ENCODE assay signal across 9 cellular contexts in genomic region chr7:39609084-39609461, GRCh38. TPM values are rescaled to one million over a fixed set of nuclear protein-coding genes. Genes with fewer than 3 reads are reported as not detected.
A peak's percentile ranks its signal among the peaks of the same experiment; 100 is the strongest.
DNase-seq lines count a peak whose midpoint lies in the region; ATAC-seq and TF ChIP-seq lines count a peak whose summit lies in the region.
"Had no signal": no experiment of that assay in that cellular context is flagged by ENCODE, and none has a peak within 500 bp of the region (broad histone marks: within the 10 kb centered on the region; RNA-seq: fewer than 3 reads in every experiment).

No MANE protein-coding gene starts in this region.

- ATAC-seq in natural killer cell treated with Interleukin-12 subunit alpha and Interleukin-12 subunit beta and Interleukin-15 and Interleukin-18, amount 100 ng/mL, for 72 hours = no peak
- no peak for ATAC-seq in GM19455 (IDR thresholded peaks at IDR 0.05; ENCODE audit: unreplicated experiment)

- H3K9me3 ChIP-seq in BE2C = no peaks in the 10 kb centered on the region

- peaks cover 29 to 50% of the 10 kb centered on the region in 2 donors for H3K27me3 Mint-ChIP-seq in natural killer cell treated with Interleukin-12 subunit alpha and Interleukin-12 subunit beta and Interleukin-15 and Interleukin-18, amount 100 ng/mL, for 72 hours

- H3K27me3 ChIP-seq in BE2C = no peaks in the 10 kb centered on the region

- H3K4me3 ChIP-seq in BE2C (ENCODE audit: low read depth, low read length) = peak overlapping the region; percentile 57

- no peaks in the 10 kb centered on the region for H3K9me3 Mint-ChIP-seq in natural killer cell treated with Interleukin-12 subunit alpha and Interleukin-12 subunit beta and Interleukin-15 and Interleukin-18, amount 100 ng/mL, for 72 hours

- peak overlapping the region in 1 of 2 donors; percentile 10 for H3K27ac Mint-ChIP-seq in natural killer cell treated with Interleukin-12 subunit alpha and Interleukin-12 subunit beta and Interleukin-15 and Interleukin-18, amount 100 ng/mL, for 72 hours

- DNase-seq in BE2C (peak; percentile 30), LHCN-M2 (ENCODE audit: low read depth) (peak; percentile 36), epithelial cell of prostate (ENCODE audit: low read depth, low spot score) (no peak), HT-29 (ENCODE audit: low spot score) (no peak), putamen (ENCODE audit: low spot score) (no peak), NCI-H1436 (lab: John Stamatoyannopoulos, UW) (no peak)
- no peak for DNase-seq in natural killer cell treated with Interleukin-12 subunit alpha and Interleukin-12 subunit beta and Interleukin-15 and Interleukin-18, amount 100 ng/mL, for 72 hours (ENCODE audit: low spot score)
- DNase-seq: T-helper 9 cell had no signal

- H3K27ac ChIP-seq in epithelial cell of prostate = peak overlapping the region; percentile 96

- peaks cover 13 to 25% of the 10 kb centered on the region in 2 donors for H3K4me1 Mint-ChIP-seq in natural killer cell treated with Interleukin-12 subunit alpha and Interleukin-12 subunit beta and Interleukin-15 and Interleukin-18, amount 100 ng/mL, for 72 hours (ENCODE audit: low read depth in 2 of 2)

- H3K36me3 ChIP-seq in BE2C = no peaks in the 10 kb centered on the region

- H3K36me3 Mint-ChIP-seq in natural killer cell treated with Interleukin-12 subunit alpha and Interleukin-12 subunit beta and Interleukin-15 and Interleukin-18, amount 100 ng/mL, for 72 hours = no peaks in the 10 kb centered on the region

- peaks cover 10% of the 10 kb centered on the region for H3K4me1 ChIP-seq in BE2C

- H3K4me3 Mint-ChIP-seq in natural killer cell treated with Interleukin-12 subunit alpha and Interleukin-12 subunit beta and Interleukin-15 and Interleukin-18, amount 100 ng/mL, for 72 hours = peak overlapping the region; percentile 53

- TF ChIP-seq CTCF in BE2C (IDR thresholded peaks at IDR 0.05; ENCODE audit: low read depth, low read length) = no peak

RNA-seq across cellular contexts. Expression of gene RALA, which starts 14.3 kb away (rescaled TPM):
- polyA plus RNA-seq in BE2C (2012; ENCODE audit: insufficient read depth, insufficient read length, low read depth) = 92.5 TPM
- total RNA-seq in LHCN-M2 (2014; rRNA removed) = 17.0 and 18.3 TPM in 2 replicates
- 49.9 TPM for polyA plus RNA-seq in LHCN-M2 (2012)
- total RNA-seq in natural killer cell treated with Interleukin-12 subunit alpha and Interleukin-12 subunit beta and Interleukin-15 and Interleukin-18, amount 100 ng/mL, for 72 hours = 10 to 100 TPM; 22.0 to 28.6 TPM
- 5.7 and 7.6 TPM in 2 replicates for total RNA-seq in HT-29 (2014; rRNA removed; shearing (Covaris generic))

RNA-seq across cellular contexts. Expression of gene YAE1, which starts 42.9 kb away (rescaled TPM):
- polyA plus RNA-seq in BE2C (2012; ENCODE audit: insufficient read depth, insufficient read length, low read depth) = 52.8 TPM
- 30.8 and 32.6 TPM in 2 replicates for total RNA-seq in LHCN-M2 (2014; rRNA removed)
- 22.8 TPM for polyA plus RNA-seq in LHCN-M2 (2012)
- total RNA-seq in natural killer cell treated with Interleukin-12 subunit alpha and Interleukin-12 subunit beta and Interleukin-15 and Interleukin-18, amount 100 ng/mL, for 72 hours = 1 to 10 TPM; 7.1 to 9.0 TPM
- 17.5 and 19.3 TPM in 2 replicates for total RNA-seq in HT-29 (2014; rRNA removed; shearing (Covaris generic))

Comparison
In these comparisons a context has a peak if more than half of its experiments do, and no peak if none do; other contexts are left out.
1. DNase-seq: peak in BE2C (single experiment) and LHCN-M2 (single experiment); none in epithelial cell of prostate (single experiment), natural killer cell treated with Interleukin-12 subunit alpha and Interleukin-12 subunit beta and Interleukin-15 and Interleukin-18, amount 100 ng/mL, for 72 hours (single experiment), HT-29 (single experiment), putamen (single experiment) and NCI-H1436 (single experiment).